Comparison of ENCODE assay signal across 1 cellular context in the genomic region with DNA sequence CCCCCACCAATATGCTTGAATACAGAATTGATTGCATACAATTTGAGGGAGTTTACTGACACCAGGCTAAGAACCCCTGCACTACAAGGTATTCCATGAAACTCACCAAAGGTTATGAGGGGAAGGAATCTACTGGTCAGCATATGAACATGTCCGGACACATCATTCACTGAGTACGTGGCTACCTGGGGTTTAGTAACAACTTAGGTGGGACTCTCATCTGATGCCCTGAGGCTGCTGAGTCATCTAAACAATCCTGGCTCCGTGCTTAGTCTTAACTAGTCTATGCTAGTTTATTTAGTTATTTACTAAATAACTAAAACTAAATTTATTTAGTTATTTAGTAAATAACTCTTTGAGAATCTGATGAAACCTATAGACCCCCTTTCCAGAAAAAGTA.
TF ChIP-seq lines count a peak whose summit lies in the region.

No MANE protein-coding gene starts in this region.

TF ChIP-seq in WTC11, 78 proteins besides CTCF, POLR2A, EP300 and RAD21 (continued from another document):
- TF ChIP-seq E2F5 (CRISPR knock-in tag; IDR thresholded peaks at IDR 0.05): no peak
- no peak for TF ChIP-seq OVOL2 (CRISPR knock-in tag; IDR thresholded peaks at IDR 0.05; ENCODE audit: borderline replicate concordance)
- TF ChIP-seq, protein P1, sequence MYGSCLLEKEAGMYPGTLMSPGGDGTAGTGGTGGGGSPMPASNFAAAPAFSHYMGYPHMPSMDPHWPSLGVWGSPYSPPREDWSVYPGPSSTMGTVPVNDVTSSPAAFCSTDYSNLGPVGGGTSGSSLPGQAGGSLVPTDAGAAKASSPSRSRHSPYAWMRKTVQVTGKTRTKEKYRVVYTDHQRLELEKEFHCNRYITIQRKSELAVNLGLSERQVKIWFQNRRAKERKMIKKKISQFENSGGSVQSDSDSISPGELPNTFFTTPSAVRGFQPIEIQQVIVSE (CRISPR knock-in tag; IDR thresholded peaks at IDR 0.05; ENCODE audit: borderline replicate concordance): no peak
- TF ChIP-seq ZNF317 (CRISPR knock-in tag; IDR thresholded peaks at IDR 0.05; ENCODE audit: borderline replicate concordance, low read depth): no peak
- no peak for TF ChIP-seq ATF6 (CRISPR knock-in tag; IDR thresholded peaks at IDR 0.05)
- TF ChIP-seq MYBL2 (CRISPR knock-in tag; IDR thresholded peaks at IDR 0.05): no peak
- TF ChIP-seq USF1 (CRISPR knock-in tag; IDR thresholded peaks at IDR 0.05): no peak
TF ChIP-seq in WTC11: peak in this region for 0.
